In the genomic region with DNA sequence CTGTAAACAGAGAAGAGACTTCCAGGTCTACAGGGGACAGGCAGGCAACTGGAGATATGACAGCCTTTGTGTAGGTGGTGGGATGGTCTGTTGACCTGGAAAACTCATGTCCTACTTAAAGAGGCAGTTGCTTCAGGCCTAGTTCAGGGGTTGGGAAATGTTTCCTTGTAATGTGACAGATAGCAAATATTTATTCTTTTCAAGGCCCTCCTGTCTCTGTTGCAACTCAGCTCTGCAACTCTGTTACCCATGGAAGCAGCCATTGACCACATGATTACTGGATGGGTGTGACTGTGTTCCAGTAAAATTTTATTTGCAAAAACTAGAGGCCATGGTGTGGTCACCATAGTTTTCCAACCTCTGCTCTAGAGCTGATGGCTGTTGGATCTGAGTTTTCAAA, we compare ENCODE assay signal across 15 cellular contexts.
"Had no signal": no experiment of that assay in that cellular context is flagged by ENCODE, and none has a peak within 500 bp of the region (broad histone marks: within the 10 kb centered on the region; RNA-seq: fewer than 3 reads in every experiment).

No MANE protein-coding gene starts in this region.

- H3K4me3 ChIP-seq: lung had no signal

- H3K9ac ChIP-seq: parathyroid adenoma had no signal

- H2AFZ ChIP-seq: parathyroid adenoma had no signal

- ATAC-seq: activated CD8-positive, alpha-beta T cell treated with anti-CD3 and anti-CD28 coated beads, Interleukin-2, amount 10 ng/mL, durations not matched to agents 7 days and 5 days; foreskin keratinocyte; naive thymus-derived CD4-positive, alpha-beta T cell; stimulated activated memory B cell treated with anti-CD40 and anti-IgM and Interleukin-4, amounts not matched to agents 10 μg/mL and 1 μg/mL and 100 μg/mL, for 72 hours; T-helper 17 cell had no signal

- H3K79me2 ChIP-seq: parathyroid adenoma had no signal

- H3K4me1 ChIP-seq: parathyroid adenoma had no signal

- DNase-seq: activated B cell treated with CpG ODN at 0.5 μM for 24 hours; activated CD4-positive, alpha-beta T cell treated with anti-CD3 and anti-CD28 coated beads for 48 hours; activated CD8-positive, alpha-beta memory T cell treated with anti-CD3 and anti-CD28 coated beads, Interleukin-2, amount 50 U/mL, for 4 hours; activated CD8-positive, alpha-beta T cell treated with anti-CD3 and anti-CD28 coated beads, Interleukin-2, amount 10 ng/mL, durations not matched to agents 7 days and 5 days; activated gamma-delta T cell treated with Interleukin-2 at 50 U/mL for 16 hours; activated T-cell treated with anti-CD3 and anti-CD28 coated beads, Interleukin-2, amount 50 U/mL, for 48 hours; foreskin keratinocyte; glutamatergic neuron; kidney glomerular epithelial cell; naive thymus-derived CD4-positive, alpha-beta T cell; stimulated activated CD4-positive, alpha-beta T cell treated with anti-CD3 and anti-CD28 coated beads, Interleukin-2, amount 100 ng/mL, for 48 hours; T-helper 17 cell had no signal

- H3K27ac ChIP-seq: foreskin keratinocyte, parathyroid adenoma had no signal

- H3K27me3 ChIP-seq: foreskin keratinocyte had no signal
